9 cellular contexts compared by ENCODE assay signal in genomic region chr5:133977161-133977787, GRCh38. TPM values are rescaled to one million over a fixed set of nuclear protein-coding genes. Genes with fewer than 3 reads are reported as not detected.
A peak's percentile ranks its signal among the peaks of the same experiment; 100 is the strongest.
DNase-seq lines count a peak whose midpoint lies in the region; ATAC-seq and TF ChIP-seq lines count a peak whose summit lies in the region.
"Had no signal": no experiment of that assay in that cellular context is flagged by ENCODE, and none has a peak within 500 bp of the region (broad histone marks: within the 10 kb centered on the region; RNA-seq: fewer than 3 reads in every experiment).

No MANE protein-coding gene starts in this region.

- H3K36me3 Mint-ChIP-seq in Calu3 (ENCODE audit: insufficient read depth, unreplicated experiment) (peaks cover 77% of the 10 kb centered on the region), T-cell (peaks cover 29% of the 10 kb centered on the region)

- H3K4me2 ChIP-seq in OCI-LY3 (ENCODE audit: low read length): peak overlapping the region; percentile 69

- POLR2A ChIA-PET in T-cell (lab: Charles Lee): no interaction called here

- TF ChIP-seq CTCF in Calu3 (IDR thresholded peaks at IDR 0.05; ENCODE audit: unreplicated experiment) (no peak), OCI-LY3 (IDR thresholded peaks at IDR 0.05; ENCODE audit: low read depth, low read length) (no peak), lower leg skin (IDR thresholded peaks at IDR 0.05) (no peak)

- H2AFZ ChIP-seq in OCI-LY3 (ENCODE audit: low read depth, low read length): no peak overlapping the region

- WGBS in lower leg skin, 2 donors: 74 to 78% methylated on average over 5 of the region's 5 CpGs

- H3K27me3 Mint-ChIP-seq in Calu3 (ENCODE audit: unreplicated experiment) (no peaks in the 10 kb centered on the region), T-cell (no peaks in the 10 kb centered on the region)

- H3K4me1 ChIP-seq in OCI-LY3 (ENCODE audit: low read length): peaks cover 29% of the 10 kb centered on the region

- no TSS peak for BruUV-seq in Calu3 (replicated peaks; lab: Mats Ljungman, UMichigan)

- H3K4me3 Mint-ChIP-seq in Calu3 (ENCODE audit: low read depth, unreplicated experiment) (no peak overlapping the region), T-cell (no peak overlapping the region)

- H3K4me3 ChIP-seq in OCI-LY3 (ENCODE audit: low read length) (peak overlapping the region; percentile 36), lower leg skin (ENCODE audit: low read depth, poor library complexity, severe bottlenecking) (no peak overlapping the region)

- no peaks in the 10 kb centered on the region for H3K9me3 Mint-ChIP-seq in Calu3 (ENCODE audit: low read depth, unreplicated experiment)
- H3K9me3 Mint-ChIP-seq in T-cell: no peaks in the 10 kb centered on the region

- H3K36me3 ChIP-seq in OCI-LY3 (replicated peaks; ENCODE audit: low read depth, low read length): peaks cover 14% of the 10 kb centered on the region

- H3K9ac ChIP-seq in OCI-LY3 (ENCODE audit: low read length): peak overlapping the region; percentile 54

- ATAC-seq in GM21529 (IDR thresholded peaks at IDR 0.05; ENCODE audit: unreplicated experiment): peak; percentile 69
- peak; percentile 15 for ATAC-seq in left ventricle myocardium superior
- no peak for ATAC-seq in T-cell (replicated peaks in 1 of 4)

- no peaks in the 10 kb centered on the region for H4K20me1 ChIP-seq in OCI-LY3 (ENCODE audit: insufficient read depth, low read length)

- H3K27me3 ChIP-seq in OCI-LY3 (ENCODE audit: low read depth, low read length): no peaks in the 10 kb centered on the region

- H3K9me3 ChIP-seq in OCI-LY3 (ENCODE audit: insufficient read depth, low read length): no peaks in the 10 kb centered on the region

- peak overlapping the region; percentile 87 for H3K27ac ChIP-seq in OCI-LY3 (ENCODE audit: low read length)

- CTCF ChIA-PET in Calu3 (lab: Charles Lee): no interaction called here
- CTCF ChIA-PET in T-cell (lab: Charles Lee): interaction anchor here (0.7 to 1.1 kb wide), 3 partner anchors 28 to 1016 kb away, joined by 3 read pairs; no protein-coding TSS in a partner anchor

- H3K79me2 ChIP-seq in OCI-LY3 (ENCODE audit: low read length): peaks cover 36% of the 10 kb centered on the region

- no peak for TF ChIP-seq POLR2A in lower leg skin (IDR thresholded peaks at IDR 0.05)

- peaks cover 7% of the 10 kb centered on the region for H3K4me1 Mint-ChIP-seq in Calu3 (ENCODE audit: low read depth, unreplicated experiment)
- peaks cover 0 to 6% (median 5%) of the 10 kb centered on the region in 3 donors for H3K4me1 Mint-ChIP-seq in T-cell

- H3K27ac Mint-ChIP-seq in Calu3 (ENCODE audit: unreplicated experiment): peak overlapping the region; percentile 7
- H3K27ac Mint-ChIP-seq in T-cell: peak overlapping the region in 1 of 2 donors; percentile 34

- intact Hi-C loops in Calu3 (cut with micrococcal nuclease; ENCODE audit: unreplicated experiment): no loop called here
- intact Hi-C loops in left ventricle myocardium superior (cut with micrococcal nuclease): no loop called here
- intact Hi-C loops in lower leg skin (cut with DNase I; ENCODE audit: low total_unique reads): no loop called here

- DNase-seq in Calu3 (no peak), left ventricle myocardium superior (no peak), RKO (ENCODE audit: low spot score) (no peak), T-cell (no peak), LoVo (ENCODE audit: low spot score) (no peak), lower leg skin (ENCODE audit: low spot score in 2 of 2) (no peak)
- DNase-seq: kidney had no signal

RNA-seq across cellular contexts. Expression of gene C5orf15, which starts 8.8 kb away (rescaled TPM):
- total RNA-seq in Calu3 (2022) (104 TPM in 2 replicates), left ventricle myocardium superior (32.9 TPM), T-cell (10 to 100 TPM; 12.6 to 14.7 (median 14.5) TPM), lower leg skin (10 to 100 TPM; 26.0 to 64.8 (median 35.4) TPM)

RNA-seq across cellular contexts. Expression of gene VDAC1, which starts 27.5 kb away (rescaled TPM):
- total RNA-seq in Calu3 (2022): 377 and 410 TPM in 2 replicates
- 515 TPM for total RNA-seq in left ventricle myocardium superior
- 10 to 100 TPM; 45.8 to 58.7 (median 54.6) TPM for total RNA-seq in T-cell
- total RNA-seq in lower leg skin: 100 to 1,000 TPM; 113 to 159 (median 145) TPM

Comparison
In these comparisons a context has a peak if more than half of its experiments do, and no peak if none do; other contexts are left out.
1. ATAC-seq: peak in GM21529 (single experiment) and left ventricle myocardium superior (single experiment); none in T-cell (0 of 4).